In the genomic region with DNA sequence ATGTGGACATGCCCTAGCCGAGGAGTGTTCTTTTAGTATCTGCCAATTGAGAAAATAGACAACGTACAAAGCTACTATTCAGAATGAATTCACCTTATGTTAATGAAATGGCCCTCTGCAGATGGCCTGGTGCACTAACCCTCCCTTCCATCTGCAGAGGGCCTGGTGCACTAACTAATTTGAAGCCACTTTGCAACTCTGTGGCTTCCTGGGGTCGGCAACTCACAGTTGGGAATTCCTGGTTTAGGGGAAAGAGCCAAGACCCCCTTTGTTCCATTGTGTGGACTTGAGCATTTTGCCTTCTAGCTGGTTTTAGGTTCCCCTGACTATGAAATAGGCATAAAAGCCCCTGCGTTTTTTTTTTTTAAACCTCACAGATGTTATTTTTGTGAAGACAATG, we compare ENCODE assay signal across 20 cellular contexts.
DNase-seq lines count a peak whose midpoint lies in the region; ATAC-seq, FAIRE-seq and TF ChIP-seq lines count a peak whose summit lies in the region.
"Had no signal": no experiment of that assay in that cellular context is flagged by ENCODE, and none has a peak within 500 bp of the region (broad histone marks: within the 10 kb centered on the region; RNA-seq: fewer than 3 reads in every experiment).

No MANE protein-coding gene starts in this region.

- H3K4me1 ChIP-seq in Caco-2: peaks cover 22% of the 10 kb centered on the region
- peaks cover 4% of the 10 kb centered on the region; the same call in 1 of the 2 replicates for H3K4me1 ChIP-seq in iPS DF 6.9 (ENCODE audit: control insufficient read depth, insufficient read depth, low read length)
- H3K4me1 ChIP-seq in small intestine (ENCODE audit: control insufficient read depth in 2 of 2, insufficient read depth in 1 of 2, low read depth in 1 of 2, low read length in 1 of 2): no peaks in the 10 kb centered on the region

- H3K27me3 ChIP-seq in Caco-2 (replicated peaks; ENCODE audit: control insufficient read depth, insufficient read depth, low read length): no peaks in the 10 kb centered on the region
- H3K27me3 ChIP-seq in iPS DF 6.9 (ENCODE audit: control insufficient read depth, insufficient read depth, low read length): peaks cover 42% of the 10 kb centered on the region
- H3K27me3 ChIP-seq in small intestine (ENCODE audit: control insufficient read depth in 2 of 2, insufficient read depth in 2 of 2, low read length in 2 of 2): no peaks in the 10 kb centered on the region

- CTCF ChIA-PET in Caco-2 (lab: Charles Lee): interaction anchor here (0.8 kb wide), 1 partner anchor 49 kb away, joined by 4 read pairs; no protein-coding TSS in a partner anchor
- CTCF ChIA-PET in WTC11 (lab: Charles Lee): interaction anchor here (0.7 to 2.3 kb wide), 6 partner anchors 41 to 1407 kb away, joined by 3 to 8 read pairs (median 4); no protein-coding TSS in a partner anchor

- no peaks in the 10 kb centered on the region; the same call in 1 of the 2 replicates for H3K36me3 ChIP-seq in Caco-2 (ENCODE audit: control insufficient read depth, insufficient read depth, low read length)
- no peaks in the 10 kb centered on the region for H3K36me3 ChIP-seq in iPS DF 6.9 (ENCODE audit: control insufficient read depth, insufficient read depth, low read length)
- no peaks in the 10 kb centered on the region for H3K36me3 ChIP-seq in small intestine (ENCODE audit: control insufficient read depth in 2 of 2, insufficient read depth in 2 of 2, low read length in 2 of 2)

- in situ Hi-C loops in GM13977 (cut with MboI; ENCODE audit: low pct_unique_long_range_greater_than_20kb, low sequenced_read_pairs, unreplicated experiment): no loop called here

- H3K4me3 Mint-ChIP-seq in Caco-2 (ENCODE audit: unreplicated experiment) (no peak overlapping the region), WTC11 (peak overlapping the region; percentile 51), neural crest cell (no peak overlapping the region)
- H3K4me3 Mint-ChIP-seq: B cell had no signal

- no peak for FAIRE-seq in small intestine (lab: Jason Lieb, UNC)
- FAIRE-seq: GM12891, GM18507 had no signal

- H3K4me1 Mint-ChIP-seq in Caco-2 (ENCODE audit: low read depth, unreplicated experiment) (peaks cover 25% of the 10 kb centered on the region), WTC11 (peaks cover 37% of the 10 kb centered on the region), neural crest cell (peaks cover 36% of the 10 kb centered on the region)
- H3K4me1 Mint-ChIP-seq: B cell had no signal

- ATAC-seq in WTC11: peak; percentile 81

- BruUV-seq in Caco-2 (replicated peaks; lab: Mats Ljungman, UMichigan): no TSS peak

- peaks cover 4% of the 10 kb centered on the region; the same call in 1 of the 2 replicates for H3K9me3 ChIP-seq in Caco-2
- H3K9me3 ChIP-seq in iPS DF 6.9 (ENCODE audit: control insufficient read depth, insufficient read depth, low read length): no peaks in the 10 kb centered on the region
- H3K9me3 ChIP-seq in small intestine (ENCODE audit: control insufficient read depth, low read depth): peaks cover 4% of the 10 kb centered on the region

- DNase-seq in Caco-2: no peak
- peak; percentile 60 for DNase-seq in WTC11 (ENCODE audit: low spot score)
- DNase-seq in iPS DF 6.9 (ENCODE audit: low read depth, low spot score): peak; percentile 47
- no peak for DNase-seq in neural crest cell (ENCODE audit: low read depth, low spot score)
- DNase-seq in GM13977 (ENCODE audit: low spot score): no peak
- DNase-seq in small intestine: no peak
- no peak for DNase-seq in GF-D8 (lab: John Stamatoyannopoulos, UW)
- DNase-seq in NAMALWA (ENCODE audit: low spot score): no peak
- DNase-seq: DMS153, MM.1S, NCI-H1092 treated with DMSO at 0.1 percent for 48 hours, NCI-H146, NCI-H2081, NCI-H2171 treated with DMSO at 0.1 percent for 48 hours, NCI-H446, NCI-H526 treated with DMSO at 0.1 percent for 48 hours, Right ventricle myocardium superior had no signal

- no peak overlapping the region for H3K27ac ChIP-seq in iPS DF 6.9 (ENCODE audit: low read length)
- H3K27ac ChIP-seq in small intestine (ENCODE audit: low read depth in 1 of 2, low read length in 1 of 2): no peak overlapping the region

- WGBS in iPS DF 6.9 (ENCODE audit: insufficient coverage, insufficient read length): no CpG with 5 or more reads among the region's 4 CpGs
- 45 to 54% (median 47%) methylated on average over 4 of the region's 4 CpGs for WGBS in small intestine, 3 donors

- H3K4me3 ChIP-seq in Caco-2 (ENCODE audit: low read depth, low read length) (no peak overlapping the region), iPS DF 6.9 (ENCODE audit: low read length) (no peak overlapping the region), small intestine (ENCODE audit: low read depth in 1 of 2, low read length in 2 of 2) (no peak overlapping the region)

- POLR2A ChIA-PET in Caco-2 (lab: Charles Lee): no interaction called here
- POLR2A ChIA-PET in WTC11 (lab: Charles Lee): no interaction called here

- peaks cover 11% of the 10 kb centered on the region for H3K9me3 Mint-ChIP-seq in Caco-2 (ENCODE audit: unreplicated experiment)
- no peaks in the 10 kb centered on the region for H3K9me3 Mint-ChIP-seq in WTC11
- no peaks in the 10 kb centered on the region for H3K9me3 Mint-ChIP-seq in neural crest cell

- no peak for TF ChIP-seq CTCF in Caco-2 (IDR thresholded peaks at IDR 0.05; ENCODE audit: insufficient read depth in 1 of 2, low read depth in 1 of 2, low read length in 1 of 2, severe bottlenecking in 1 of 2, unreplicated experiment in 1 of 2)
- TF ChIP-seq CTCF in WTC11 (IDR thresholded peaks at IDR 0.05): no peak
- no peak for TF ChIP-seq CTCF in neural crest cell (conservative IDR thresholded peaks at IDR 0.05)
- no peak for TF ChIP-seq CTCF in GM13977 (IDR thresholded peaks at IDR 0.05; ENCODE audit: extremely low read depth, insufficient read depth, missing control alignments)

- H3K27me3 Mint-ChIP-seq in Caco-2 (ENCODE audit: insufficient read depth, unreplicated experiment) (no peaks in the 10 kb centered on the region), WTC11 (ENCODE audit: low read depth) (peaks cover 100% of the 10 kb centered on the region), neural crest cell (ENCODE audit: low read depth) (no peaks in the 10 kb centered on the region)

- intact Hi-C loops in Caco-2 (cut with micrococcal nuclease; ENCODE audit: unreplicated experiment): loop anchor here (5.0 kb wide), 1 partner anchor 49 kb away; no protein-coding TSS in a partner anchor

- H3K36me3 Mint-ChIP-seq in Caco-2 (ENCODE audit: insufficient read depth, unreplicated experiment): no peaks in the 10 kb centered on the region
- H3K36me3 Mint-ChIP-seq in WTC11: no peaks in the 10 kb centered on the region
- no peaks in the 10 kb centered on the region for H3K36me3 Mint-ChIP-seq in neural crest cell (ENCODE audit: low read depth)

- H3K27ac Mint-ChIP-seq in Caco-2 (ENCODE audit: unreplicated experiment): peak overlapping the region; percentile 47
- no peak overlapping the region for H3K27ac Mint-ChIP-seq in WTC11
- peak overlapping the region; percentile 99 for H3K27ac Mint-ChIP-seq in neural crest cell (ENCODE audit: unreplicated experiment)
- H3K27ac Mint-ChIP-seq: B cell had no signal

TF ChIP-seq in WTC11, 78 proteins besides CTCF, POLR2A, EP300 and RAD21 (continues in another document):
- TF ChIP-seq TP53 (CRISPR knock-in tag; IDR thresholded peaks at IDR 0.05): no peak
- TF ChIP-seq TEAD1 (CRISPR knock-in tag; IDR thresholded peaks at IDR 0.05): peak; percentile 78; the same call in 1 of the 2 replicates
- no peak for TF ChIP-seq ATF1 (CRISPR knock-in tag; IDR thresholded peaks at IDR 0.05)
- TF ChIP-seq, protein P1, sequence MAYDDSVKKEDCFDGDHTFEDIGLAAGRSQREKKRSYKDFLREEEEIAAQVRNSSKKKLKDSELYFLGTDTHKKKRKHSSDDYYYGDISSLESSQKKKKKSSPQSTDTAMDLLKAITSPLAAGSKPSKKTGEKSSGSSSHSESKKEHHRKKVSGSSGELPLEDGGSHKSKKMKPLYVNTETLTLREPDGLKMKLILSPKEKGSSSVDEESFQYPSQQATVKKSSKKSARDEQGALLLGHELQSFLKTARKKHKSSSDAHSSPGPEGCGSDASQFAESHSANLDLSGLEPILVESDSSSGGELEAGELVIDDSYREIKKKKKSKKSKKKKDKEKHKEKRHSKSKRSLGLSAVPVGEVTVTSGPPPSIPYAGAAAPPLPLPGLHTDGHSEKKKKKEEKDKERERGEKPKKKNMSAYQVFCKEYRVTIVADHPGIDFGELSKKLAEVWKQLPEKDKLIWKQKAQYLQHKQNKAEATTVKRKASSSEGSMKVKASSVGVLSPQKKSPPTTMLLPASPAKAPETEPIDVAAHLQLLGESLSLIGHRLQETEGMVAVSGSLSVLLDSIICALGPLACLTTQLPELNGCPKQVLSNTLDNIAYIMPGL (CRISPR knock-in tag; IDR thresholded peaks at IDR 0.05): no peak
- no peak for TF ChIP-seq AR (CRISPR knock-in tag; IDR thresholded peaks at IDR 0.05)
- no peak for TF ChIP-seq ATF3 (CRISPR knock-in tag; conservative IDR thresholded peaks at IDR 0.05)

Comparison
In these comparisons a context has a peak if more than half of its experiments do, and no peak if none do; other contexts are left out.
1. DNase-seq: peak in WTC11 (single experiment) and iPS DF 6.9 (single experiment); none in Caco-2 (0 of 2), neural crest cell (single experiment), GM13977 (single experiment), small intestine (single experiment), GF-D8 (single experiment) and NAMALWA (single experiment).